In genomic region chr11:28146123-28146751, GRCh38 we compare ENCODE assay signal across 12 cellular contexts. TPM values are rescaled to one million over a fixed set of nuclear protein-coding genes. Genes with fewer than 3 reads are reported as not detected.
DNase-seq lines count a peak whose midpoint lies in the region; ATAC-seq, FAIRE-seq and TF ChIP-seq lines count a peak whose summit lies in the region.
"Had no signal": no experiment of that assay in that cellular context is flagged by ENCODE, and none has a peak within 500 bp of the region (broad histone marks: within the 10 kb centered on the region; RNA-seq: fewer than 3 reads in every experiment).

No MANE protein-coding gene starts in this region.

- peak; percentile 68 for DNase-seq in AG08396 (ENCODE audit: low spot score)
- peak; percentile 85 for DNase-seq in astrocyte of the cerebellum (ENCODE audit: low read depth)
- DNase-seq in keratinocyte (ENCODE audit: low read depth, low spot score) = peak; percentile 26
- DNase-seq in natural killer cell = no peak
- no peak for DNase-seq in activated gamma-delta T cell treated with Interleukin-2 at 50 U/mL for 16 hours
- no peak for DNase-seq in cerebellar cortex (ENCODE audit: low spot score)
- DNase-seq in NCI-H2196 (lab: John Stamatoyannopoulos, UW; ENCODE audit: unreplicated experiment) = no peak
- DNase-seq: DMS153, esophagus squamous epithelium, NCI-H187 had no signal

- H3K27me3 Mint-ChIP-seq in natural killer cell (ENCODE audit: low read depth in 2 of 2) = no peaks in the 10 kb centered on the region
- H3K27me3 Mint-ChIP-seq: natural killer cell treated with Interleukin-12 subunit alpha and Interleukin-12 subunit beta and Interleukin-15 and Interleukin-18, amount 100 ng/mL, for 72 hours had no signal

- H3K4me3 ChIP-seq in HUES48 (ENCODE audit: low read depth, low read length) = no peak overlapping the region
- no peak overlapping the region for H3K4me3 ChIP-seq in astrocyte of the cerebellum (ENCODE audit: low read depth, low read length)
- H3K4me3 ChIP-seq in keratinocyte (ENCODE audit: control insufficient read depth in 2 of 3, extremely low read depth in 1 of 3, insufficient read depth in 2 of 3, low read depth in 1 of 3, low read length in 3 of 3) = no peak overlapping the region
- H3K4me3 ChIP-seq: esophagus squamous epithelium had no signal

- no peak overlapping the region for H3K4me3 Mint-ChIP-seq in natural killer cell
- H3K4me3 Mint-ChIP-seq: natural killer cell treated with Interleukin-12 subunit alpha and Interleukin-12 subunit beta and Interleukin-15 and Interleukin-18, amount 100 ng/mL, for 72 hours had no signal

- H3K4me1 ChIP-seq in HUES48 (ENCODE audit: control insufficient read depth, insufficient read depth, low read length) = no peaks in the 10 kb centered on the region; the same call in 1 of the 2 replicates
- peaks cover 4% of the 10 kb centered on the region for H3K4me1 ChIP-seq in keratinocyte (ENCODE audit: control insufficient read depth, extremely low read depth, insufficient read depth, low read length)

- H3K27me3 ChIP-seq in HUES48 (ENCODE audit: control insufficient read depth, insufficient read depth, low read length) = no peaks in the 10 kb centered on the region
- no peaks in the 10 kb centered on the region for H3K27me3 ChIP-seq in keratinocyte (ENCODE audit: control insufficient read depth, extremely low read depth, insufficient read depth, low read length)
- H3K27me3 ChIP-seq: esophagus squamous epithelium had no signal

- H3K4me2 ChIP-seq in keratinocyte (ENCODE audit: control insufficient read depth, extremely low read depth, insufficient read depth, low read depth, low read length) = no peak overlapping the region

- no peak overlapping the region for H2AFZ ChIP-seq in keratinocyte (ENCODE audit: control insufficient read depth, low read length)

- no peaks in the 10 kb centered on the region for H3K9me3 Mint-ChIP-seq in natural killer cell
- H3K9me3 Mint-ChIP-seq: natural killer cell treated with Interleukin-12 subunit alpha and Interleukin-12 subunit beta and Interleukin-15 and Interleukin-18, amount 100 ng/mL, for 72 hours had no signal

- no peaks in the 10 kb centered on the region for H3K79me2 ChIP-seq in keratinocyte (ENCODE audit: control insufficient read depth, insufficient read depth, low read length)

- H3K9me3 ChIP-seq in HUES48 (ENCODE audit: control insufficient read depth, insufficient read depth, low read length) = peaks cover under 1% of the 10 kb centered on the region; the same call in 1 of the 2 replicates
- H3K9me3 ChIP-seq in keratinocyte (ENCODE audit: control insufficient read depth, low read depth, low read length) = no peaks in the 10 kb centered on the region
- H3K9me3 ChIP-seq: esophagus squamous epithelium had no signal

- no peaks in the 10 kb centered on the region for H3K36me3 Mint-ChIP-seq in natural killer cell
- H3K36me3 Mint-ChIP-seq: natural killer cell treated with Interleukin-12 subunit alpha and Interleukin-12 subunit beta and Interleukin-15 and Interleukin-18, amount 100 ng/mL, for 72 hours had no signal

- dilution Hi-C loops in keratinocyte (cut with MboI; ENCODE audit: extremely low pct_ligation_motif_present, low sequenced_read_pairs) = no loop called here

- in situ Hi-C loops in astrocyte of the cerebellum (cut with HindIII; ENCODE audit: low sequenced_read_pairs) = no loop called here

- intact Hi-C loops in natural killer cell (cut with micrococcal nuclease) = no loop called here

- H3K9me1 ChIP-seq in keratinocyte (ENCODE audit: control insufficient read depth, extremely low read depth, insufficient read depth, low read length) = no peaks in the 10 kb centered on the region

- no peaks in the 10 kb centered on the region for H4K20me1 ChIP-seq in keratinocyte (ENCODE audit: control insufficient read depth, extremely low read depth, insufficient read depth, low read length)

- TF ChIP-seq CTCF in astrocyte of the cerebellum (IDR thresholded peaks at IDR 0.05; ENCODE audit: low read depth, low read length, missing control alignments) (no peak), keratinocyte (optimal IDR thresholded peaks at IDR 0.05 in 1 of 3, IDR thresholded peaks at IDR 0.05 in 1 of 3, conservative IDR thresholded peaks at IDR 0.05 in 1 of 3; ENCODE audit: extremely low read depth in 1 of 3, insufficient read depth in 2 of 3, low read length in 3 of 3) (no peak), natural killer cell (IDR thresholded peaks at IDR 0.05) (no peak)

- H3K36me3 ChIP-seq in HUES48 (ENCODE audit: control insufficient read depth, insufficient read depth, low read length) (no peaks in the 10 kb centered on the region), keratinocyte (ENCODE audit: control insufficient read depth in 2 of 2, extremely low read depth in 1 of 2, insufficient read depth in 2 of 2, low read length in 2 of 2) (no peaks in the 10 kb centered on the region)
- H3K36me3 ChIP-seq: esophagus squamous epithelium had no signal

- H3K27ac Mint-ChIP-seq in natural killer cell = no peak overlapping the region
- H3K27ac Mint-ChIP-seq: natural killer cell treated with Interleukin-12 subunit alpha and Interleukin-12 subunit beta and Interleukin-15 and Interleukin-18, amount 100 ng/mL, for 72 hours had no signal

- peaks cover 0 to 6% of the 10 kb centered on the region in 2 donors for H3K4me1 Mint-ChIP-seq in natural killer cell

- H3K9ac ChIP-seq in HUES48 (ENCODE audit: low read depth, low read length) (no peak overlapping the region), keratinocyte (ENCODE audit: control insufficient read depth, extremely low read depth, insufficient read depth, low read length) (no peak overlapping the region)

- FAIRE-seq in keratinocyte (lab: Jason Lieb, UNC) = peak; percentile 81

- H3K27ac ChIP-seq in HUES48 (ENCODE audit: low read depth, low read length) = peak overlapping the region; percentile 44
- no peak overlapping the region for H3K27ac ChIP-seq in keratinocyte (ENCODE audit: control insufficient read depth, insufficient read depth, low read length)
- H3K27ac ChIP-seq: esophagus squamous epithelium had no signal

- no peak for ATAC-seq in natural killer cell
- ATAC-seq: natural killer cell treated with Interleukin-12 subunit alpha and Interleukin-12 subunit beta and Interleukin-15 and Interleukin-18, amount 100 ng/mL, for 72 hours had no signal

RNA-seq across cellular contexts. Expression of gene METTL15, which starts 38.0 kb away (rescaled TPM):
- polyA plus RNA-seq in keratinocyte = 6.4 to 10.0 TPM (median 8.3 TPM) in 3 replicates
- 3.0 TPM for polyA plus RNA-seq in keratinocyte (2011; ENCODE audit: low read depth)
- 5.0 and 9.4 TPM in 2 replicates for polyA plus RNA-seq in keratinocyte (2011; cell fraction: cytosol; rRNA removed)
- polyA plus RNA-seq in keratinocyte (2011; cell fraction: nucleus; rRNA removed) = 11.2 and 11.4 TPM in 2 replicates
- 4.9 and 5.8 TPM in 2 replicates for polyA plus RNA-seq in keratinocyte (2012; ENCODE audit: low replicate concordance)
- polyA minus RNA-seq in keratinocyte = 5.5 to 20.4 TPM (median 19.6 TPM) in 3 replicates
- polyA minus RNA-seq in keratinocyte (2011; cell fraction: cytosol; rRNA and poly(A)+ RNA removed) = 9.0 TPM
- 16.1 and 25.8 TPM in 2 replicates for polyA minus RNA-seq in keratinocyte (2011; cell fraction: nucleus; rRNA and poly(A)+ RNA removed)
- total RNA-seq in natural killer cell = 10 to 100 TPM in 1 of 3 donors, 1 to 10 TPM in 2; 7.4 to 12.1 (median 9.1) TPM

RNA-seq across cellular contexts. Expression of gene KIF18A, which starts 38.3 kb away (rescaled TPM):
- polyA plus RNA-seq in keratinocyte = 1.1 to 6.1 TPM (median 3.8 TPM) in 3 replicates
- polyA plus RNA-seq in keratinocyte (2011; ENCODE audit: low read depth) = 0.10 TPM
- 1.0 and 2.2 TPM in 2 replicates for polyA plus RNA-seq in keratinocyte (2011; cell fraction: cytosol; rRNA removed)
- polyA plus RNA-seq in keratinocyte (2011; cell fraction: nucleus; rRNA removed) = 2.0 and 2.4 TPM in 2 replicates
- polyA plus RNA-seq in keratinocyte (2012; ENCODE audit: low replicate concordance) = 0.16 and 3.0 TPM in 2 replicates
- 1.1 to 8.9 TPM (median 1.9 TPM) in 3 replicates for polyA minus RNA-seq in keratinocyte
- polyA minus RNA-seq in keratinocyte (2011; cell fraction: cytosol; rRNA and poly(A)+ RNA removed) = 0.96 TPM
- polyA minus RNA-seq in keratinocyte (2011; cell fraction: nucleus; rRNA and poly(A)+ RNA removed) = 2.1 and 3.3 TPM in 2 replicates
- 1 to 10 TPM; 3.7 to 6.9 (median 5.5) TPM for total RNA-seq in natural killer cell

Comparison
In these comparisons a context has a peak if more than half of its experiments do, and no peak if none do; other contexts are left out.
1. DNase-seq: peak in AG08396 (single experiment), astrocyte of the cerebellum (single experiment) and keratinocyte (single experiment); none in natural killer cell (single experiment), activated gamma-delta T cell treated with Interleukin-2 at 50 U/mL for 16 hours (single experiment), cerebellar cortex (single experiment) and NCI-H2196 (single experiment).